In the genomic region with DNA sequence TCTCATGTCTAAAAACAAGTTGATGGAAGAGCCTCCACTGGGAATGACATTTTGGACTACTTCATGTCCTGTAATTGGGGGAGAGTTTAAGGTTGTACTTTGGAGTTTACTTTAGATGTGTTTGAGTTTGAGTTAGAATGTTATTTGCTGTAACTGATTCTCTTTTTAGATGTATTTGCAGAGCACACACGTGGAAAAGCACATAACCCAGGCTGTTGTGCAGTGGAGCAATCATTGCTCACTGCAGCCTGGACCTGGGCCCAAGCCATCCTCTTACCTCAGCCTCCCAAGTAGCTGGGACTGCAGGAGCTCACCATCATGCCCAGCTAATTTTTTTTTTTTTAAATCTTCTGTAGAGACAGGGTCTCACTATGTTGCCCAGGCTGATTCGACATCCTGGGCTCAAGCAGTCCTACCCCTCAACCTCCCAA, we compare ENCODE assay signal across 20 cellular contexts. TPM values are rescaled to one million over a fixed set of nuclear protein-coding genes. Genes with fewer than 3 reads are reported as not detected.
DNase-seq lines count a peak whose midpoint lies in the region; ATAC-seq and TF ChIP-seq lines count a peak whose summit lies in the region.
"Had no signal": no experiment of that assay in that cellular context is flagged by ENCODE, and none has a peak within 500 bp of the region (broad histone marks: within the 10 kb centered on the region; RNA-seq: fewer than 3 reads in every experiment).

No MANE protein-coding gene starts in this region.

- H3K9ac ChIP-seq in mammary epithelial cell (ENCODE audit: insufficient read depth, low read length): no peak overlapping the region

- BruUV-seq in mammary epithelial cell (replicated peaks; lab: Mats Ljungman, UMichigan): no TSS peak

- H2AFZ ChIP-seq in mammary epithelial cell (ENCODE audit: low read depth, low read length): no peak overlapping the region

- H3K4me3 ChIP-seq in breast epithelium (no peak overlapping the region), mammary epithelial cell (replicated peaks in 1 of 3; ENCODE audit: insufficient read depth in 1 of 3, low read depth in 2 of 3, low read length in 3 of 3) (no peak overlapping the region), cardiac fibroblast (replicated peaks in 1 of 2; ENCODE audit: low read depth in 2 of 2, low read length in 2 of 2) (no peak overlapping the region), left lung (no peak overlapping the region), transverse colon (no peak overlapping the region)
- H3K4me3 ChIP-seq: K562, tibial nerve had no signal

- DNase-seq in breast epithelium (ENCODE audit: low spot score in 2 of 2): peak in 1 of 2 donors; percentile 67
- no peak for DNase-seq in mammary epithelial cell
- DNase-seq in cardiac fibroblast (ENCODE audit: low read depth in 2 of 2): peak; percentile 30 to 45
- no peak for DNase-seq in left lung
- peak; percentile 22 for DNase-seq in transverse colon
- no peak for DNase-seq in activated T-helper 2 cell treated with anti-CD3 and anti-CD28 coated beads, Interferon-gamma antibody, Interleukin-2, Interleukin-4, amounts not matched to agents 10 μg/mL and 5 μg/mL and 100 μg/mL, durations not matched to agents 14 hours and 24 hours and 36 hours (ENCODE audit: low spot score)
- DNase-seq: activated CD8-positive, alpha-beta memory T cell treated with anti-CD3 and anti-CD28 coated beads for 24 hours; activated effector memory CD4-positive, alpha-beta T cell treated with anti-CD3 and anti-CD28 coated beads, Interleukin-2, amount 50 U/mL, for 16 hours; brain microvascular endothelial cell; effector CD8-positive, alpha-beta T cell; foreskin melanocyte; NCI-H1048; NCI-H82; stimulated activated CD4-positive, alpha-beta T cell treated with anti-CD3 and anti-CD28 coated beads, Interleukin-4, amount 100 ng/mL, for 24 hours had no signal

- H3K4me1 ChIP-seq in breast epithelium (no peaks in the 10 kb centered on the region), mammary epithelial cell (ENCODE audit: insufficient read depth, low read length) (no peaks in the 10 kb centered on the region), left lung (peaks cover 0 to 17% of the 10 kb centered on the region in 2 donors), transverse colon (peaks cover 0 to 24% (median 16%) of the 10 kb centered on the region in 4 donors)

- no peaks in the 10 kb centered on the region for H3K27me3 ChIP-seq in breast epithelium
- no peaks in the 10 kb centered on the region for H3K27me3 ChIP-seq in mammary epithelial cell (ENCODE audit: insufficient read depth, low read length)
- H3K27me3 ChIP-seq in left lung: no peaks in the 10 kb centered on the region
- H3K27me3 ChIP-seq in transverse colon: no peaks in the 10 kb centered on the region
- H3K27me3 ChIP-seq: brain microvascular endothelial cell, tibial nerve had no signal

- H3K9me3 ChIP-seq in breast epithelium (no peaks in the 10 kb centered on the region), mammary epithelial cell (replicated peaks; ENCODE audit: insufficient read depth, low read length) (no peaks in the 10 kb centered on the region), left lung (no peaks in the 10 kb centered on the region), transverse colon (no peaks in the 10 kb centered on the region)
- H3K9me3 ChIP-seq: tibial nerve had no signal

- in situ Hi-C loops in mammary epithelial cell (cut with MboI; ENCODE audit: low sequenced_read_pairs in 2 of 2): no loop called here
- in situ Hi-C loops in transverse colon (cut with MboI; ENCODE audit: low pct_ligation_motif_present in 1 of 4, low pct_unique_long_range_greater_than_20kb in 1 of 4, low sequenced_read_pairs in 3 of 4): no loop called here

- TF ChIP-seq CTCF in breast epithelium (IDR thresholded peaks at IDR 0.05) (no peak), mammary epithelial cell (conservative IDR thresholded peaks at IDR 0.05 in 1 of 2, IDR thresholded peaks at IDR 0.05 in 1 of 2; ENCODE audit: extremely low read depth in 1 of 2, insufficient read depth in 1 of 2, low read depth in 1 of 2, low read length in 2 of 2) (no peak), cardiac fibroblast (IDR thresholded peaks at IDR 0.05; ENCODE audit: low read depth, low read length) (no peak), left lung (IDR thresholded peaks at IDR 0.05) (no peak), transverse colon (IDR thresholded peaks at IDR 0.05) (no peak)

- H3K27ac Mint-ChIP-seq in activated T-helper 2 cell treated with anti-CD3 and anti-CD28 coated beads, Interferon-gamma antibody, Interleukin-2, Interleukin-4, amounts not matched to agents 10 μg/mL and 5 μg/mL and 100 μg/mL, durations not matched to agents 14 hours and 24 hours and 36 hours: no peak overlapping the region
- H3K27ac Mint-ChIP-seq: mesothelial cell of epicardium had no signal

- H4K20me1 ChIP-seq in mammary epithelial cell (ENCODE audit: insufficient read depth, low read length): peaks cover 3% of the 10 kb centered on the region

- H3K4me2 ChIP-seq in mammary epithelial cell (ENCODE audit: insufficient read depth, low read depth, low read length): no peak overlapping the region

- intact Hi-C loops in breast epithelium (cut with DNase I; ENCODE audit: low total_unique reads): no loop called here
- intact Hi-C loops in mammary epithelial cell (cut with micrococcal nuclease): no loop called here
- intact Hi-C loops in left lung (cut with DNase I): no loop called here
- intact Hi-C loops in transverse colon (cut with DNase I; ENCODE audit: low total_unique reads): no loop called here
- intact Hi-C loops in activated T-helper 2 cell treated with anti-CD3 and anti-CD28 coated beads, Interferon-gamma antibody, Interleukin-2, Interleukin-4, amounts not matched to agents 10 μg/mL and 5 μg/mL and 100 μg/mL, durations not matched to agents 14 hours and 24 hours and 36 hours (cut with micrococcal nuclease): no loop called here

- no peaks in the 10 kb centered on the region for H3K27me3 Mint-ChIP-seq in activated T-helper 2 cell treated with anti-CD3 and anti-CD28 coated beads, Interferon-gamma antibody, Interleukin-2, Interleukin-4, amounts not matched to agents 10 μg/mL and 5 μg/mL and 100 μg/mL, durations not matched to agents 14 hours and 24 hours and 36 hours (ENCODE audit: low read depth)

- H3K4me3 Mint-ChIP-seq in activated T-helper 2 cell treated with anti-CD3 and anti-CD28 coated beads, Interferon-gamma antibody, Interleukin-2, Interleukin-4, amounts not matched to agents 10 μg/mL and 5 μg/mL and 100 μg/mL, durations not matched to agents 14 hours and 24 hours and 36 hours (ENCODE audit: low read depth): no peak overlapping the region
- H3K4me3 Mint-ChIP-seq: mesothelial cell of epicardium had no signal

- peaks cover 9% of the 10 kb centered on the region for H3K4me1 Mint-ChIP-seq in activated T-helper 2 cell treated with anti-CD3 and anti-CD28 coated beads, Interferon-gamma antibody, Interleukin-2, Interleukin-4, amounts not matched to agents 10 μg/mL and 5 μg/mL and 100 μg/mL, durations not matched to agents 14 hours and 24 hours and 36 hours (ENCODE audit: low read depth)

- peaks cover 54% of the 10 kb centered on the region for H3K36me3 Mint-ChIP-seq in activated T-helper 2 cell treated with anti-CD3 and anti-CD28 coated beads, Interferon-gamma antibody, Interleukin-2, Interleukin-4, amounts not matched to agents 10 μg/mL and 5 μg/mL and 100 μg/mL, durations not matched to agents 14 hours and 24 hours and 36 hours (ENCODE audit: low read depth)

- CTCF ChIA-PET in mammary epithelial cell (lab: Charles Lee; ENCODE audit: low non-redundant PET): no interaction called here

- H3K27ac ChIP-seq in breast epithelium (peak overlapping the region; percentile 59 to 76), mammary epithelial cell (ENCODE audit: insufficient read depth, low read depth, low read length) (no peak overlapping the region), left lung (no peak overlapping the region), transverse colon (peak overlapping the region in 1 of 4 donors; percentile 33)
- H3K27ac ChIP-seq: brain microvascular endothelial cell, tibial nerve had no signal

- no peak for TF ChIP-seq POLR2A in breast epithelium (IDR thresholded peaks at IDR 0.05)
- TF ChIP-seq POLR2A in transverse colon (IDR thresholded peaks at IDR 0.05): no peak

- no peak for TF ChIP-seq EP300 in transverse colon (IDR thresholded peaks at IDR 0.05; ENCODE audit: low read depth)

- H3K79me2 ChIP-seq in mammary epithelial cell (ENCODE audit: insufficient read depth, low read length): peaks cover 91% of the 10 kb centered on the region

- WGBS in mammary epithelial cell (ENCODE audit: low coverage, missing lambda C conversion rate): 50% methylated on average over 2 of the region's 2 CpGs
- WGBS in transverse colon (ENCODE audit: low coverage in 1 of 2), 2 donors: 23% methylated on average over 2 of the region's 2 CpGs; no CpG with 5 or more reads in 1 of the 2 donors

- H3K36me3 ChIP-seq in breast epithelium: no peaks in the 10 kb centered on the region
- H3K36me3 ChIP-seq in mammary epithelial cell (ENCODE audit: insufficient read depth, low read length): peaks cover 33% of the 10 kb centered on the region
- H3K36me3 ChIP-seq in left lung: peaks cover 0 to 47% of the 10 kb centered on the region in 2 donors
- no peaks in the 10 kb centered on the region for H3K36me3 ChIP-seq in transverse colon

- dilution Hi-C loops in mammary epithelial cell (cut with HindIII; ENCODE audit: low sequenced_read_pairs): no loop called here

- ATAC-seq in left lung (peak; percentile 74), GM19452 (IDR thresholded peaks at IDR 0.05; ENCODE audit: unreplicated experiment) (no peak), GM21528 (IDR thresholded peaks at IDR 0.05; ENCODE audit: low FRiP score, unreplicated experiment) (no peak)
- ATAC-seq: HCT116, K562 had no signal

- H3K9me3 Mint-ChIP-seq in activated T-helper 2 cell treated with anti-CD3 and anti-CD28 coated beads, Interferon-gamma antibody, Interleukin-2, Interleukin-4, amounts not matched to agents 10 μg/mL and 5 μg/mL and 100 μg/mL, durations not matched to agents 14 hours and 24 hours and 36 hours: no peaks in the 10 kb centered on the region
- H3K9me3 Mint-ChIP-seq: mesothelial cell of epicardium had no signal

RNA-seq across cellular contexts. Expression of gene SH3D21, which starts 36.7 kb away (rescaled TPM):
- total RNA-seq in breast epithelium (10 to 100 TPM in 2 of 3 donors, under 1 TPM in 1; 0.80 to 18.7 (median 18.0) TPM), mammary epithelial cell (10 to 100 TPM in 1 of 2 donors, 1 to 10 TPM in 1; 7.8 to 26.0 TPM), left lung (10 to 100 TPM in 1 of 2 donors, 1 to 10 TPM in 1; 7.1 to 25.9 TPM), transverse colon (100 to 1,000 TPM in 1 of 4 donors, 10 to 100 TPM in 3; 12.7 to 143 (median 15.9) TPM)
- 6.3 TPM for polyA plus RNA-seq in mammary epithelial cell
- polyA minus RNA-seq in mammary epithelial cell: 6.4 TPM
- total RNA-seq in activated T-helper 2 cell treated with anti-CD3 and anti-CD28 coated beads, Interferon-gamma antibody, Interleukin-2, Interleukin-4, amounts not matched to agents 10 μg/mL and 5 μg/mL and 100 μg/mL, durations not matched to agents 14 hours and 24 hours and 36 hours: 19.0 and 20.4 TPM in 2 replicates

RNA-seq across cellular contexts. Expression of gene THRAP3, which starts 45.2 kb away (rescaled TPM):
- 100 to 1,000 TPM in 2 of 3 donors, 10 to 100 TPM in 1; 81.6 to 128 (median 122) TPM for total RNA-seq in breast epithelium
- total RNA-seq in mammary epithelial cell: 100 to 1,000 TPM; 106 to 128 TPM
- polyA plus RNA-seq in mammary epithelial cell: 53.2 TPM
- 71.6 TPM for polyA minus RNA-seq in mammary epithelial cell
- 10 to 100 TPM; 86.2 to 93.0 TPM for total RNA-seq in left lung
- 10 to 100 TPM; 25.8 to 73.7 (median 59.9) TPM for total RNA-seq in transverse colon
- total RNA-seq in activated T-helper 2 cell treated with anti-CD3 and anti-CD28 coated beads, Interferon-gamma antibody, Interleukin-2, Interleukin-4, amounts not matched to agents 10 μg/mL and 5 μg/mL and 100 μg/mL, durations not matched to agents 14 hours and 24 hours and 36 hours: 159 and 164 TPM in 2 replicates

RNA-seq across cellular contexts. Expression of gene EVA1B, which starts 54.0 kb away (rescaled TPM):
- 100 to 1,000 TPM in 2 of 3 donors, 10 to 100 TPM in 1; 62.1 to 129 (median 118) TPM for total RNA-seq in breast epithelium
- 1 to 10 TPM; 9.2 to 10.0 TPM for total RNA-seq in mammary epithelial cell
- polyA plus RNA-seq in mammary epithelial cell: 1.9 TPM
- not detected for polyA minus RNA-seq in mammary epithelial cell
- total RNA-seq in left lung: 10 to 100 TPM; 34.2 to 34.7 TPM
- 10 to 100 TPM in 3 of 4 donors, 1 to 10 TPM in 1; 4.4 to 24.8 (median 10.4) TPM for total RNA-seq in transverse colon
- total RNA-seq in activated T-helper 2 cell treated with anti-CD3 and anti-CD28 coated beads, Interferon-gamma antibody, Interleukin-2, Interleukin-4, amounts not matched to agents 10 μg/mL and 5 μg/mL and 100 μg/mL, durations not matched to agents 14 hours and 24 hours and 36 hours: 10.7 and 11.0 TPM in 2 replicates

Comparison
In these comparisons a context has a peak if more than half of its experiments do, and no peak if none do; other contexts are left out.
1. H3K27ac ChIP-seq: peak in breast epithelium (2 of 2); none in mammary epithelial cell (single experiment) and left lung (0 of 2).
2. DNase-seq: peak in cardiac fibroblast (2 of 2) and transverse colon (single experiment); none in mammary epithelial cell (single experiment), left lung (0 of 2) and activated T-helper 2 cell treated with anti-CD3 and anti-CD28 coated beads, Interferon-gamma antibody, Interleukin-2, Interleukin-4, amounts not matched to agents 10 μg/mL and 5 μg/mL and 100 μg/mL, durations not matched to agents 14 hours and 24 hours and 36 hours (single experiment).